30 cellular contexts compared by ENCODE assay signal in the genomic region with DNA sequence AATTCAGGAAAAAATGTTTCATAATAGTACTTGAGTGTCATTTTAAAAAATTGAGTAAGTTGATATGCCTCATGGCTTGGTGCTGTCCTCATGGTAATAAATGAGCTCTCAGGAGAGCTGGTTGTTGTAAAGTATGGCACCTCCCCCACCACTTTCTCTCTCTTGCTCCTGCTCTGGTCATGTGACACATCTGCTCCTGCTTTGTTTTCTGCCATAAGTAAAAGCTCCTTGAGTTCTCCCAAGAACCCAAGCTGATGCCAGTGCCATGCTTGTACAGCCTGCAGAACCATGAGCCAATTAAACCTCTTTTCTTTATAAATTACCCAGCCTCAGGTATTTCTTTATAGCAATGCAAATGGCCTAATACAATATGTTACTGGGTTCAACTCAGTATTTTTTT.
"Had no signal": no experiment of that assay in that cellular context is flagged by ENCODE, and none has a peak within 500 bp of the region (broad histone marks: within the 10 kb centered on the region; RNA-seq: fewer than 3 reads in every experiment).

No MANE protein-coding gene starts in this region.

- H3K4me1 Mint-ChIP-seq: activated naive CD8-positive, alpha-beta T cell treated with anti-CD3 and anti-CD28 coated beads for 36 hours; stimulated activated effector memory CD8-positive, alpha-beta T cell treated with anti-CD3 and anti-CD28 coated beads, Interleukin-12 subunit alpha, Interleukin-12 subunit beta, amount 100 ng/mL, for 72 hours had no signal

- FAIRE-seq: colon, endometrium, urothelium cell line had no signal

- DNase-seq: activated CD4-positive, alpha-beta T cell treated with anti-CD3 and anti-CD28 coated beads for 4 hours; activated CD4-positive, alpha-beta T cell treated with anti-CD3 and anti-CD28 coated beads, Interleukin-2, amount 50 U/mL, for 4 hours; activated effector memory CD4-positive, alpha-beta T cell treated with anti-CD3 and anti-CD28 coated beads, Interleukin-2, amount 50 U/mL, for 16 hours; activated naive CD4-positive, alpha-beta T cell treated with anti-CD3 and anti-CD28 coated beads for 36 hours; activated naive CD8-positive, alpha-beta T cell treated with anti-CD3 and anti-CD28 coated beads for 36 hours; adrenal gland; aorta; body of pancreas; dermis blood vessel endothelial cell; effector CD4-positive, alpha-beta T cell; esophagus squamous epithelium; foreskin melanocyte; heart right ventricle; islet precursor cell; left ventricle myocardium superior; mucosa of descending colon; stimulated activated CD4-positive, alpha-beta T cell treated with anti-CD3 and anti-CD28 coated beads, Interleukin-4, amount 100 ng/mL, for 24 hours; trophoblast cell had no signal

- ATAC-seq: body of pancreas; heart right ventricle; left ventricle myocardium superior; mucosa of descending colon; natural killer cell treated with Interleukin-12 subunit alpha and Interleukin-12 subunit beta and Interleukin-15 and Interleukin-18, amount 100 ng/mL, for 72 hours; sciatic nerve; stimulated activated effector memory CD8-positive, alpha-beta T cell treated with anti-CD3 and anti-CD28 coated beads, Interleukin-12 subunit alpha, Interleukin-12 subunit beta, amount 100 ng/mL, for 72 hours had no signal

- H3K27me3 Mint-ChIP-seq: activated naive CD8-positive, alpha-beta T cell treated with anti-CD3 and anti-CD28 coated beads for 36 hours had no signal

- H3K36me3 ChIP-seq: adrenal gland, esophagus squamous epithelium, heart right ventricle, neutrophil, thoracic aorta had no signal

- H3K27ac Mint-ChIP-seq: activated naive CD4-positive, alpha-beta T cell treated with anti-CD3 and anti-CD28 coated beads for 36 hours; activated naive CD8-positive, alpha-beta T cell treated with anti-CD3 and anti-CD28 coated beads for 36 hours; activated T-helper 1 cell treated with anti-CD3 and anti-CD28 coated beads, Interleukin-12 subunit alpha, Interleukin-12 subunit beta, Interleukin-2, Interleukin-4 antibody, amounts not matched to agents 30 ng/mL and 10 ng/mL and 1 ng/mL, durations not matched to agents 14 hours and 24 hours and 36 hours; natural killer cell treated with Interleukin-12 subunit alpha and Interleukin-12 subunit beta and Interleukin-15 and Interleukin-18, amount 100 ng/mL, for 72 hours; stimulated activated effector memory CD8-positive, alpha-beta T cell treated with anti-CD3 and anti-CD28 coated beads, Interleukin-12 subunit alpha, Interleukin-12 subunit beta, amount 100 ng/mL, for 72 hours; stimulated activated naive CD8-positive, alpha-beta T cell treated with anti-CD3 and anti-CD28 coated beads, Interleukin-15, Interleukin-2, amounts not matched to agents 100 ng/mL and 50 ng/mL, for 24 hours had no signal

- H3K27me3 ChIP-seq: adrenal gland, body of pancreas, esophagus squamous epithelium, heart right ventricle, neutrophil had no signal

- H3K4me1 ChIP-seq: adrenal gland, body of pancreas, esophagus squamous epithelium, heart right ventricle had no signal

- H3K4me3 ChIP-seq: adrenal gland, body of pancreas, esophagus squamous epithelium, heart right ventricle, mucosa of descending colon, skin epidermis, thoracic aorta had no signal

- H3K27ac ChIP-seq: adrenal gland, body of pancreas, epithelial cell of prostate, esophagus squamous epithelium, heart right ventricle, neutrophil, skin epidermis, thoracic aorta had no signal

- H3K9me3 Mint-ChIP-seq: activated naive CD4-positive, alpha-beta T cell treated with anti-CD3 and anti-CD28 coated beads for 36 hours; activated naive CD8-positive, alpha-beta T cell treated with anti-CD3 and anti-CD28 coated beads for 36 hours; stimulated activated effector memory CD8-positive, alpha-beta T cell treated with anti-CD3 and anti-CD28 coated beads, Interleukin-12 subunit alpha, Interleukin-12 subunit beta, amount 100 ng/mL, for 72 hours; stimulated activated naive CD8-positive, alpha-beta T cell treated with anti-CD3 and anti-CD28 coated beads, Interleukin-15, Interleukin-2, amounts not matched to agents 100 ng/mL and 50 ng/mL, for 24 hours had no signal

- H3K36me3 Mint-ChIP-seq: activated naive CD8-positive, alpha-beta T cell treated with anti-CD3 and anti-CD28 coated beads for 36 hours; stimulated activated effector memory CD8-positive, alpha-beta T cell treated with anti-CD3 and anti-CD28 coated beads, Interleukin-12 subunit alpha, Interleukin-12 subunit beta, amount 100 ng/mL, for 72 hours had no signal

- H3K9me3 ChIP-seq: adrenal gland, body of pancreas, esophagus squamous epithelium, neutrophil, thoracic aorta had no signal

- H3K4me3 Mint-ChIP-seq: activated naive CD4-positive, alpha-beta T cell treated with anti-CD3 and anti-CD28 coated beads for 36 hours; activated naive CD8-positive, alpha-beta T cell treated with anti-CD3 and anti-CD28 coated beads for 36 hours; activated T-helper 1 cell treated with anti-CD3 and anti-CD28 coated beads, Interleukin-12 subunit alpha, Interleukin-12 subunit beta, Interleukin-2, Interleukin-4 antibody, amounts not matched to agents 30 ng/mL and 10 ng/mL and 1 ng/mL, durations not matched to agents 14 hours and 24 hours and 36 hours; natural killer cell treated with Interleukin-12 subunit alpha and Interleukin-12 subunit beta and Interleukin-15 and Interleukin-18, amount 100 ng/mL, for 72 hours; stimulated activated effector memory CD8-positive, alpha-beta T cell treated with anti-CD3 and anti-CD28 coated beads, Interleukin-12 subunit alpha, Interleukin-12 subunit beta, amount 100 ng/mL, for 72 hours; stimulated activated naive CD8-positive, alpha-beta T cell treated with anti-CD3 and anti-CD28 coated beads, Interleukin-15, Interleukin-2, amounts not matched to agents 100 ng/mL and 50 ng/mL, for 24 hours had no signal
